Comparison of ENCODE assay signal across 34 cellular contexts in genomic region chr7:104431930-104432329, GRCh38.
"Had no signal": no experiment of that assay in that cellular context is flagged by ENCODE, and none has a peak within 500 bp of the region (broad histone marks: within the 10 kb centered on the region; RNA-seq: fewer than 3 reads in every experiment).

No MANE protein-coding gene starts in this region.

- H3K27me3 Mint-ChIP-seq: activated CD4-positive, alpha-beta T cell treated with anti-CD3 and anti-CD28 coated beads, Interleukin-2, amount 10 ng/mL, durations not matched to agents 24 days and 14 days had no signal

- H3K4me3 ChIP-seq: MG63, Peyer's patch had no signal

- H3K9me3 Mint-ChIP-seq: activated CD4-positive, alpha-beta T cell treated with anti-CD3 and anti-CD28 coated beads, Interleukin-2, amount 10 ng/mL, durations not matched to agents 24 days and 14 days; activated CD8-positive, alpha-beta T cell treated with anti-CD3 and anti-CD28 coated beads for 36 hours; activated naive CD8-positive, alpha-beta T cell treated with anti-CD3 and anti-CD28 coated beads for 36 hours; activated T-cell treated with anti-CD3 and anti-CD28 coated beads, Interleukin-2, amount 50 U/mL, for 72 hours; activated T-helper 17 cell treated with anti-CD3 and anti-CD28 coated beads, Interleukin-2, amount 50 U/mL, for 72 hours had no signal

- H3K4me1 Mint-ChIP-seq: activated CD4-positive, alpha-beta T cell treated with anti-CD3 and anti-CD28 coated beads, Interleukin-2, amount 10 ng/mL, durations not matched to agents 24 days and 14 days; activated naive CD8-positive, alpha-beta T cell treated with anti-CD3 and anti-CD28 coated beads for 36 hours; activated T-helper 17 cell treated with anti-CD3 and anti-CD28 coated beads, Interleukin-2, amount 50 U/mL, for 72 hours had no signal

- H3K27ac ChIP-seq: brain microvascular endothelial cell, Peyer's patch, RWPE1, WERI-Rb-1 had no signal

- H3K27me3 ChIP-seq: brain microvascular endothelial cell, MG63, Peyer's patch had no signal

- H3K36me3 Mint-ChIP-seq: activated naive CD8-positive, alpha-beta T cell treated with anti-CD3 and anti-CD28 coated beads for 36 hours had no signal

- H3K9me3 ChIP-seq: MG63, Peyer's patch had no signal

- DNase-seq: activated CD4-positive, alpha-beta T cell treated with anti-CD3 and anti-CD28 coated beads, Interleukin-2, amount 10 ng/mL, durations not matched to agents 24 days and 14 days; activated CD4-positive, alpha-beta T cell treated with anti-CD3 and anti-CD28 coated beads, Interleukin-2, amount 50 U/mL, for 4 hours; activated CD8-positive, alpha-beta T cell treated with anti-CD3 and anti-CD28 coated beads for 36 hours; activated effector memory CD4-positive, alpha-beta T cell treated with anti-CD3 and anti-CD28 coated beads, Interleukin-2, amount 50 U/mL, for 16 hours; activated naive CD4-positive, alpha-beta T cell; activated naive CD4-positive, alpha-beta T cell treated with anti-CD3 and anti-CD28 coated beads, Interleukin-2, amount 50 U/mL, for 16 hours; activated naive CD8-positive, alpha-beta T cell treated with anti-CD3 and anti-CD28 coated beads for 36 hours; activated T-cell treated with anti-CD3 and anti-CD28 coated beads, Interleukin-2, amount 50 U/mL, for 1 hour; activated T-cell treated with anti-CD3 and anti-CD28 coated beads, Interleukin-2, amount 50 U/mL, for 72 hours; amniotic stem cell; aorta; brain microvascular endothelial cell; central memory CD4-positive, alpha-beta T cell; Karpas-422; MG63; NCI-H1048; NCI-H1105 treated with DMSO at 0.1 percent for 48 hours; NCI-H1436; NCI-H1694; NCI-H1930; NCI-H2081 treated with DMSO at 0.1 percent for 48 hours; NCI-H510A treated with DMSO at 0.1 percent for 48 hours; NCI-H526 treated with DMSO at 0.1 percent for 48 hours; NCI-H774; PC-3; Peyer's patch; SIG-M5; SW 1271; T-helper 1 cell; T1000; WERI-Rb-1 had no signal

- H3K4me1 ChIP-seq: Peyer's patch had no signal

- H3K27ac Mint-ChIP-seq: activated CD4-positive, alpha-beta T cell treated with anti-CD3 and anti-CD28 coated beads, Interleukin-2, amount 10 ng/mL, durations not matched to agents 24 days and 14 days; activated CD8-positive, alpha-beta T cell treated with anti-CD3 and anti-CD28 coated beads for 36 hours; activated naive CD8-positive, alpha-beta T cell treated with anti-CD3 and anti-CD28 coated beads for 36 hours; activated T-cell treated with anti-CD3 and anti-CD28 coated beads, Interleukin-2, amount 50 U/mL, for 72 hours; activated T-helper 17 cell treated with anti-CD3 and anti-CD28 coated beads, Interleukin-2, amount 50 U/mL, for 72 hours had no signal

- H3K4me3 Mint-ChIP-seq: activated CD4-positive, alpha-beta T cell treated with anti-CD3 and anti-CD28 coated beads, Interleukin-2, amount 10 ng/mL, durations not matched to agents 24 days and 14 days; activated CD8-positive, alpha-beta T cell treated with anti-CD3 and anti-CD28 coated beads for 36 hours; activated naive CD8-positive, alpha-beta T cell treated with anti-CD3 and anti-CD28 coated beads for 36 hours; activated T-cell treated with anti-CD3 and anti-CD28 coated beads, Interleukin-2, amount 50 U/mL, for 72 hours; activated T-helper 17 cell treated with anti-CD3 and anti-CD28 coated beads, Interleukin-2, amount 50 U/mL, for 72 hours had no signal

- ATAC-seq: activated CD8-positive, alpha-beta T cell treated with anti-CD3 and anti-CD28 coated beads for 36 hours; activated T-cell treated with anti-CD3 and anti-CD28 coated beads, Interleukin-2, amount 50 U/mL, for 72 hours; activated T-helper 17 cell treated with anti-CD3 and anti-CD28 coated beads, Interleukin-2, amount 50 U/mL, for 72 hours; PC-3; Right ventricle myocardium inferior had no signal

- H3K36me3 ChIP-seq: brain microvascular endothelial cell, MG63, Peyer's patch, WERI-Rb-1 had no signal
